11 cellular contexts compared by ENCODE assay signal in the genomic region with DNA sequence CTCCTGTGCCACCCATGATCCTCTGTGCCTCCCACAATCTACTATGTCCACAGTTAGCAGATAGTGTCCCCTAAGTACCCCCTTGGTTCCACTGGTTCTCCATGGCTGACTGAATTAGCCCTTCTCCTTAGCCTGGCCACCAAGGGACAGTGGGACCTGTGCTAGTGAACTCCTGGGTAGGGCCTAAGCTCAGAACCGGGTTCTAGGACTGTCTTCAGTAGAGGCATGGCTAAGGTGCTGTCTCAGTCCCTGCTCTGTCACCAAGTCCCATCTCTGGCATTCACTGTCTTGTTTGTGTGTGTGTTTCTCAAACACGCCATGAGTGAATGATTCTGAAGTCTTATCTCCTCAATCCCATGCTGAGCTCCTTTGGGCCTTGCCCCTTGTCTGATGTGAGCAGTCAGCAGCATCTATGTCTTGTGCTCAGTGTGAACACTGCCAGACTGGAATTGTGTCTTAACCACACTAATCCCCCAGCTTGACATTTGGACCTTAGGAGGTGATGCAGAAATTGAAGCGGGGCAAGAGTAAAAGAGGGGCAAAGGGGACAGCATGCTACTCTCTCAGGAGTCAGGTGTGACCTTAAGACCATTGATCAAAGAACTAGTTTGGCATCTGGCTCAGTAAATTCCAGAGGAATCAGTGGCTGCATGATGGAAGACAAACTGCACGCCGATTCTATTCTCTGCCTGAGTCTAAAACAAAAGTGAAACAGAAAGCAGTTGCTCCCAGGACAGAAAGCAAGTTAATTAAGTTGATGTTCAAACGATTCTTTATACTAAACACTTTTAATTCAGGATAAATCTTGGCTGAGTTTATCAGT.
DNase-seq lines count a peak whose midpoint lies in the region; ATAC-seq and TF ChIP-seq lines count a peak whose summit lies in the region.
"Had no signal": no experiment of that assay in that cellular context is flagged by ENCODE, and none has a peak within 500 bp of the region (broad histone marks: within the 10 kb centered on the region; RNA-seq: fewer than 3 reads in every experiment).

No MANE protein-coding gene starts in this region.

- no peaks in the 10 kb centered on the region for H3K4me1 ChIP-seq in SK-N-SH (ENCODE audit: control insufficient read depth in 1 of 2, insufficient read depth in 2 of 2, low read depth in 1 of 2, low read length in 1 of 2)

- no peaks in the 10 kb centered on the region for H4K20me1 ChIP-seq in SK-N-SH (ENCODE audit: insufficient read depth)

- H3K9ac ChIP-seq in SK-N-SH, result no peak overlapping the region

- H3K4me2 ChIP-seq in SK-N-SH, result peak overlapping the region; percentile 61
- H3K4me2 ChIP-seq: smooth muscle cell had no signal

- no peaks in the 10 kb centered on the region for H3K36me3 Mint-ChIP-seq in stimulated activated naive CD8-positive, alpha-beta T cell treated with anti-CD3 and anti-CD28 coated beads, Interleukin-15, Interleukin-2, amounts not matched to agents 100 ng/mL and 50 ng/mL, for 24 hours (ENCODE audit: low read depth)
- no peaks in the 10 kb centered on the region for H3K36me3 Mint-ChIP-seq in endothelial cell (ENCODE audit: low read depth, unreplicated experiment)

- H3K4me1 Mint-ChIP-seq in stimulated activated naive CD8-positive, alpha-beta T cell treated with anti-CD3 and anti-CD28 coated beads, Interleukin-15, Interleukin-2, amounts not matched to agents 100 ng/mL and 50 ng/mL, for 24 hours (ENCODE audit: low read depth), result peaks cover 13% of the 10 kb centered on the region
- H3K4me1 Mint-ChIP-seq in endothelial cell (ENCODE audit: unreplicated experiment), result no peaks in the 10 kb centered on the region

- H3K4me3 ChIP-seq in SK-N-SH (ENCODE audit: low read depth in 2 of 2, low read length in 1 of 2), result no peak overlapping the region
- H3K4me3 ChIP-seq in WI38 (ENCODE audit: low read depth, low read length), result peak overlapping the region; percentile 35
- H3K4me3 ChIP-seq: smooth muscle cell had no signal

- WGBS in SK-N-SH (ENCODE audit: low lambda C conversion rate), result 55% methylated on average over 6 of the region's 6 CpGs

- CTCF ChIA-PET in SK-N-SH (lab: Yijun Ruan, JAX), result no interaction called here

- H3F3A ChIP-seq in SK-N-SH (replicated peaks; ENCODE audit: insufficient read depth), result no peaks in the 10 kb centered on the region

- TF ChIP-seq RAD21 in SK-N-SH (IDR thresholded peaks at IDR 0.05; ENCODE audit: low read length), result no peak

- no peaks in the 10 kb centered on the region for H3K9me2 ChIP-seq in SK-N-SH

- H3K27ac ChIP-seq in SK-N-SH (ENCODE audit: low read depth in 2 of 2, low read length in 1 of 2), result no peak overlapping the region

- H3K79me2 ChIP-seq in SK-N-SH (ENCODE audit: insufficient read depth), result no peaks in the 10 kb centered on the region

- H3K9me3 Mint-ChIP-seq in stimulated activated naive CD8-positive, alpha-beta T cell treated with anti-CD3 and anti-CD28 coated beads, Interleukin-15, Interleukin-2, amounts not matched to agents 100 ng/mL and 50 ng/mL, for 24 hours, result no peaks in the 10 kb centered on the region
- no peaks in the 10 kb centered on the region for H3K9me3 Mint-ChIP-seq in endothelial cell (ENCODE audit: unreplicated experiment)

- TF ChIP-seq CTCF in SK-N-SH (IDR thresholded peaks at IDR 0.05) (no peak), WI38 (IDR thresholded peaks at IDR 0.05; ENCODE audit: low read depth, low read length) (no peak), endothelial cell (IDR thresholded peaks at IDR 0.05; ENCODE audit: unreplicated experiment) (no peak)

- no peaks in the 10 kb centered on the region for H3K27me3 ChIP-seq in SK-N-SH (ENCODE audit: insufficient read depth)

- H3K9me3 ChIP-seq in SK-N-SH, result no peaks in the 10 kb centered on the region

- POLR2A ChIA-PET in SK-N-SH (lab: Yijun Ruan, JAX), result no interaction called here

- TF ChIP-seq EP300 in SK-N-SH (IDR thresholded peaks at IDR 0.05; ENCODE audit: borderline replicate concordance in 1 of 2, low read depth in 1 of 2, low read length in 1 of 2), result no peak

- H3K27ac Mint-ChIP-seq in stimulated activated naive CD8-positive, alpha-beta T cell treated with anti-CD3 and anti-CD28 coated beads, Interleukin-15, Interleukin-2, amounts not matched to agents 100 ng/mL and 50 ng/mL, for 24 hours, result peak overlapping the region; percentile 53
- no peak overlapping the region for H3K27ac Mint-ChIP-seq in endothelial cell (ENCODE audit: unreplicated experiment)

- peak overlapping the region; percentile 73 for H2AFZ ChIP-seq in SK-N-SH (ENCODE audit: low read depth)

- H3K36me3 ChIP-seq in SK-N-SH (replicated peaks in 1 of 2; ENCODE audit: control insufficient read depth in 1 of 2, insufficient read depth in 2 of 2, low read length in 1 of 2), result no peaks in the 10 kb centered on the region

- DNase-seq in SK-N-SH (no peak), hepatic stellate cell (ENCODE audit: low spot score) (peak; percentile 47), NCI-H1105 (lab: John Stamatoyannopoulos, UW) (no peak), hippocampal formation (lab: John Stamatoyannopoulos, UW) (no peak), endothelial cell (ENCODE audit: low spot score) (no peak)
- DNase-seq: HCEC 1CT, NCI-H82 had no signal

- peak overlapping the region; percentile 66 for H3K4me3 Mint-ChIP-seq in stimulated activated naive CD8-positive, alpha-beta T cell treated with anti-CD3 and anti-CD28 coated beads, Interleukin-15, Interleukin-2, amounts not matched to agents 100 ng/mL and 50 ng/mL, for 24 hours
- no peak overlapping the region for H3K4me3 Mint-ChIP-seq in endothelial cell (ENCODE audit: unreplicated experiment)

- no peak for ATAC-seq in SK-N-SH treated with all-trans-retinoic acid at 6 μM for 48 hours

- H3K27me3 Mint-ChIP-seq in stimulated activated naive CD8-positive, alpha-beta T cell treated with anti-CD3 and anti-CD28 coated beads, Interleukin-15, Interleukin-2, amounts not matched to agents 100 ng/mL and 50 ng/mL, for 24 hours, result no peaks in the 10 kb centered on the region
- H3K27me3 Mint-ChIP-seq in endothelial cell (ENCODE audit: unreplicated experiment), result no peaks in the 10 kb centered on the region

TF ChIP-seq in SK-N-SH, 30 proteins besides CTCF, POLR2A, EP300 and RAD21 (continues in another document):
- TF ChIP-seq NRF1 (IDR thresholded peaks at IDR 0.05; ENCODE audit: low read depth, low read length) (no peak), ELF1 (IDR thresholded peaks at IDR 0.05) (no peak), RCOR1 (IDR thresholded peaks at IDR 0.05; ENCODE audit: low read length) (no peak), TAF1 (IDR thresholded peaks at IDR 0.05; ENCODE audit: borderline replicate concordance, low read depth, low read length) (no peak)
- TF ChIP-seq, protein P1, sequence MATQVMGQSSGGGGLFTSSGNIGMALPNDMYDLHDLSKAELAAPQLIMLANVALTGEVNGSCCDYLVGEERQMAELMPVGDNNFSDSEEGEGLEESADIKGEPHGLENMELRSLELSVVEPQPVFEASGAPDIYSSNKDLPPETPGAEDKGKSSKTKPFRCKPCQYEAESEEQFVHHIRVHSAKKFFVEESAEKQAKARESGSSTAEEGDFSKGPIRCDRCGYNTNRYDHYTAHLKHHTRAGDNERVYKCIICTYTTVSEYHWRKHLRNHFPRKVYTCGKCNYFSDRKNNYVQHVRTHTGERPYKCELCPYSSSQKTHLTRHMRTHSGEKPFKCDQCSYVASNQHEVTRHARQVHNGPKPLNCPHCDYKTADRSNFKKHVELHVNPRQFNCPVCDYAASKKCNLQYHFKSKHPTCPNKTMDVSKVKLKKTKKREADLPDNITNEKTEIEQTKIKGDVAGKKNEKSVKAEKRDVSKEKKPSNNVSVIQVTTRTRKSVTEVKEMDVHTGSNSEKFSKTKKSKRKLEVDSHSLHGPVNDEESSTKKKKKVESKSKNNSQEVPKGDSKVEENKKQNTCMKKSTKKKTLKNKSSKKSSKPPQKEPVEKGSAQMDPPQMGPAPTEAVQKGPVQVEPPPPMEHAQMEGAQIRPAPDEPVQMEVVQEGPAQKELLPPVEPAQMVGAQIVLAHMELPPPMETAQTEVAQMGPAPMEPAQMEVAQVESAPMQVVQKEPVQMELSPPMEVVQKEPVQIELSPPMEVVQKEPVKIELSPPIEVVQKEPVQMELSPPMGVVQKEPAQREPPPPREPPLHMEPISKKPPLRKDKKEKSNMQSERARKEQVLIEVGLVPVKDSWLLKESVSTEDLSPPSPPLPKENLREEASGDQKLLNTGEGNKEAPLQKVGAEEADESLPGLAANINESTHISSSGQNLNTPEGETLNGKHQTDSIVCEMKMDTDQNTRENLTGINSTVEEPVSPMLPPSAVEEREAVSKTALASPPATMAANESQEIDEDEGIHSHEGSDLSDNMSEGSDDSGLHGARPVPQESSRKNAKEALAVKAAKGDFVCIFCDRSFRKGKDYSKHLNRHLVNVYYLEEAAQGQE (IDR thresholded peaks at IDR 0.05; ENCODE audit: low read depth, low read length), result no peak

TF ChIP-seq in SK-N-SH treated with all-trans-retinoic acid at 6 μM for 48 hours, 23 proteins besides CTCF, POLR2A, EP300 and RAD21 (continues in another document):
- no peak for TF ChIP-seq ZFP3 (CRISPR knock-in tag; IDR thresholded peaks at IDR 0.05)
- TF ChIP-seq, protein P2, sequence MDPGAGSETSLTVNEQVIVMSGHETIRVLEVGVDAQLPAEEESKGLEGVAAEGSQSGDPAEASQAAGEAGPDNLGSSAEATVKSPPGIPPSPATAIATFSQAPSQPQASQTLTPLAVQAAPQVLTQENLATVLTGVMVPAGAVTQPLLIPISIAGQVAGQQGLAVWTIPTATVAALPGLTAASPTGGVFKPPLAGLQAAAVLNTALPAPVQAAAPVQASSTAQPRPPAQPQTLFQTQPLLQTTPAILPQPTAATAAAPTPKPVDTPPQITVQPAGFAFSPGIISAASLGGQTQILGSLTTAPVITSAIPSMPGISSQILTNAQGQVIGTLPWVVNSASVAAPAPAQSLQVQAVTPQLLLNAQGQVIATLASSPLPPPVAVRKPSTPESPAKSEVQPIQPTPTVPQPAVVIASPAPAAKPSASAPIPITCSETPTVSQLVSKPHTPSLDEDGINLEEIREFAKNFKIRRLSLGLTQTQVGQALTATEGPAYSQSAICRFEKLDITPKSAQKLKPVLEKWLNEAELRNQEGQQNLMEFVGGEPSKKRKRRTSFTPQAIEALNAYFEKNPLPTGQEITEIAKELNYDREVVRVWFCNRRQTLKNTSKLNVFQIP (CRISPR knock-in tag; IDR thresholded peaks at IDR 0.05; ENCODE audit: borderline replicate concordance, low read depth), result no peak
- no peak for TF ChIP-seq ZNF565 (CRISPR knock-in tag; conservative IDR thresholded peaks at IDR 0.05; ENCODE audit: low read depth)
- TF ChIP-seq SNAI2 (CRISPR knock-in tag; IDR thresholded peaks at IDR 0.05), result no peak
- no peak for TF ChIP-seq CSDC2 (CRISPR knock-in tag; IDR thresholded peaks at IDR 0.05)
